11 cellular contexts compared by ENCODE assay signal in the genomic region with DNA sequence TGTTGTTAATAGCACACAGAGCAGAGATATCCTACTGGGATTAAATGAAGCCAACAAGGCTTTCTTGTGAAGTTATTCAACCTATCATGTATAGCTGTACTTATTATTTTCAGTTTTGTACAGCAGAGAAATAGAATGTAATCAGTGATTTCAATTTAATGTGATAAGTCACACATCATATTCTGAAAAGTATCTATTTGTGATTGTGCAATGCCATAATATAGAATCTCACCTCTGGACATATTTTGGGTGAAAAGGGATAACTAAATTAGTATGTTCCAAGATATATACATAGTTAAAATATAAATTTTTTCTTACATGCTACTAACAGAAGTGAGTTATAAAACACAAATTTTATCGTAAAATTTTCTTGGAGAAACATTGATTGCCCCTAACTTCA.
"Had no signal": no experiment of that assay in that cellular context is flagged by ENCODE, and none has a peak within 500 bp of the region (broad histone marks: within the 10 kb centered on the region; RNA-seq: fewer than 3 reads in every experiment).

No MANE protein-coding gene starts in this region.

- H3K27ac ChIP-seq: GM23248 had no signal

- H3K9me3 ChIP-seq: HAP-1 had no signal

- H2AFZ ChIP-seq: GM23248, GM23338 had no signal

- DNase-seq: GM23248, GOT3, H7, H9, HCEC 1CT, HFFc6 had no signal

- H3K9ac ChIP-seq: GM23248 had no signal

- H3K36me3 ChIP-seq: HAP-1 had no signal

- FAIRE-seq: H1, H54 had no signal

- H3K4me2 ChIP-seq: GM23338 had no signal

- H3K4me3 ChIP-seq: GM23248, GM23338, HAP-1 had no signal

- ATAC-seq: GM23338, HCT116 had no signal

- H3K4me1 ChIP-seq: HAP-1 had no signal
